16 cellular contexts compared by ENCODE assay signal in the genomic region with DNA sequence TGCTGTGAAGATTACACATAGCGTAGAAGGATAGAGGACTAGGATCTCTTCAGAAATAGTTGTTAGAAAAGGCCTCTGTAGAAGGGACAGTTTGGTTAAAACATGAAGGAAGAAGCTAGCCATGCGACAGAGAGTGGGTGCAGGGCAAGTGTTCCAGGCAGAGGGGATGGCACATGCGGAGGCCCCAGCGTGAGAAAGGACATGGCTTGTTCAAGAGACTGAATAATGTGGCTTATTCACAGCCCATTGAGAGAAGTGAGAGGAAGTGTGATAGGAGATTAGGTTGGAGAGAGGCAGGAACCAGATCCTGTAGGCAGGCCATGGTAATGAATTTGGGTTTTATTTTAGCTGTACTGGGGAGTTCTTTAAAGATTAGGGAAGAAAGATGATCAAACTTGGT.
"Had no signal": no experiment of that assay in that cellular context is flagged by ENCODE, and none has a peak within 500 bp of the region (broad histone marks: within the 10 kb centered on the region; RNA-seq: fewer than 3 reads in every experiment).

No MANE protein-coding gene starts in this region.

- ATAC-seq: activated CD8-positive, alpha-beta T cell treated with anti-CD3 and anti-CD28 coated beads for 36 hours; activated T-helper 17 cell treated with anti-CD3 and anti-CD28 coated beads, Interleukin-2, amount 50 U/mL, for 72 hours; body of pancreas; natural killer cell treated with Interleukin-12 subunit alpha and Interleukin-12 subunit beta and Interleukin-15 and Interleukin-18, amount 100 ng/mL, for 72 hours; stimulated activated naive B cell treated with anti-CD40 and anti-IgM and Interleukin-4, amounts not matched to agents 10 μg/mL and 1 μg/mL and 100 μg/mL, for 72 hours had no signal

- H3K4me1 Mint-ChIP-seq: activated CD4-positive, alpha-beta T cell treated with anti-CD3 and anti-CD28 coated beads, Interleukin-2, amount 10 ng/mL, durations not matched to agents 24 days and 14 days; activated T-helper 17 cell treated with anti-CD3 and anti-CD28 coated beads, Interleukin-2, amount 50 U/mL, for 72 hours; immature natural killer cell; stimulated activated naive B cell treated with anti-CD40 and anti-IgM and Interleukin-4, amounts not matched to agents 10 μg/mL and 1 μg/mL and 100 μg/mL, for 72 hours had no signal

- H3K36me3 ChIP-seq: thoracic aorta had no signal

- H3K4me3 Mint-ChIP-seq: activated CD4-positive, alpha-beta T cell treated with anti-CD3 and anti-CD28 coated beads, Interleukin-2, amount 10 ng/mL, durations not matched to agents 24 days and 14 days; activated CD8-positive, alpha-beta T cell treated with anti-CD3 and anti-CD28 coated beads for 36 hours; activated T-helper 17 cell treated with anti-CD3 and anti-CD28 coated beads, Interleukin-2, amount 50 U/mL, for 72 hours; immature natural killer cell; natural killer cell treated with Interleukin-12 subunit alpha and Interleukin-12 subunit beta and Interleukin-15 and Interleukin-18, amount 100 ng/mL, for 72 hours; stimulated activated naive B cell treated with anti-CD40 and anti-IgM and Interleukin-4, amounts not matched to agents 10 μg/mL and 1 μg/mL and 100 μg/mL, for 72 hours had no signal

- H3K36me3 Mint-ChIP-seq: immature natural killer cell; natural killer cell treated with Interleukin-12 subunit alpha and Interleukin-12 subunit beta and Interleukin-15 and Interleukin-18, amount 100 ng/mL, for 72 hours; stimulated activated naive B cell treated with anti-CD40 and anti-IgM and Interleukin-4, amounts not matched to agents 10 μg/mL and 1 μg/mL and 100 μg/mL, for 72 hours had no signal

- H3K27me3 Mint-ChIP-seq: activated T-helper 17 cell treated with anti-CD3 and anti-CD28 coated beads, Interleukin-2, amount 50 U/mL, for 72 hours had no signal

- H3K9me3 ChIP-seq: body of pancreas, thoracic aorta had no signal

- FAIRE-seq: colon, TTC549 had no signal

- H3K27me3 ChIP-seq: body of pancreas had no signal

- H3K27ac ChIP-seq: body of pancreas, thoracic aorta had no signal

- H3K4me3 ChIP-seq: body of pancreas, thoracic aorta had no signal

- DNase-seq: activated CD4-positive, alpha-beta T cell treated with anti-CD3 and anti-CD28 coated beads, Interleukin-2, amount 10 ng/mL, durations not matched to agents 24 days and 14 days; activated CD8-positive, alpha-beta T cell treated with anti-CD3 and anti-CD28 coated beads for 36 hours; activated naive CD4-positive, alpha-beta T cell treated with Interleukin-2 at 50 U/mL for 16 hours; activated T-cell treated with anti-CD3 and anti-CD28 coated beads, Interleukin-2, amount 50 U/mL, for 1 hour; body of pancreas; erythroblast; foreskin melanocyte; immature natural killer cell; occipital lobe; retina; stimulated activated naive B cell treated with anti-CD40 and anti-IgM and Interleukin-4, amounts not matched to agents 10 μg/mL and 1 μg/mL and 100 μg/mL, for 72 hours had no signal

- H3K27ac Mint-ChIP-seq: activated CD4-positive, alpha-beta T cell treated with anti-CD3 and anti-CD28 coated beads, Interleukin-2, amount 10 ng/mL, durations not matched to agents 24 days and 14 days; activated CD8-positive, alpha-beta T cell treated with anti-CD3 and anti-CD28 coated beads for 36 hours; activated T-helper 17 cell treated with anti-CD3 and anti-CD28 coated beads, Interleukin-2, amount 50 U/mL, for 72 hours; immature natural killer cell; natural killer cell treated with Interleukin-12 subunit alpha and Interleukin-12 subunit beta and Interleukin-15 and Interleukin-18, amount 100 ng/mL, for 72 hours; stimulated activated naive B cell treated with anti-CD40 and anti-IgM and Interleukin-4, amounts not matched to agents 10 μg/mL and 1 μg/mL and 100 μg/mL, for 72 hours had no signal

- H3K9me3 Mint-ChIP-seq: activated CD4-positive, alpha-beta T cell treated with anti-CD3 and anti-CD28 coated beads, Interleukin-2, amount 10 ng/mL, durations not matched to agents 24 days and 14 days; activated CD8-positive, alpha-beta T cell treated with anti-CD3 and anti-CD28 coated beads for 36 hours; activated T-helper 17 cell treated with anti-CD3 and anti-CD28 coated beads, Interleukin-2, amount 50 U/mL, for 72 hours; immature natural killer cell; natural killer cell treated with Interleukin-12 subunit alpha and Interleukin-12 subunit beta and Interleukin-15 and Interleukin-18, amount 100 ng/mL, for 72 hours; stimulated activated naive B cell treated with anti-CD40 and anti-IgM and Interleukin-4, amounts not matched to agents 10 μg/mL and 1 μg/mL and 100 μg/mL, for 72 hours had no signal
